ENCODE assay signal across 8 cellular contexts in genomic region chr18:49725809-49726514, GRCh38.
DNase-seq lines count a peak whose midpoint lies in the region; ATAC-seq and TF ChIP-seq lines count a peak whose summit lies in the region.

No MANE protein-coding gene starts in this region.

- RAD21 ChIA-PET in HCT116 (lab: Charles Lee; ENCODE audit: low non-redundant PET in 1 of 2, low total read pairs in 2 of 2, uncharacterized antibody in 2 of 2, unreplicated experiment in 2 of 2), result interaction anchor here in 1 of 2 experiments (0.6 kb wide), 1 partner anchor 23 kb away, joined by 3 read pairs; no protein-coding TSS in a partner anchor

- H3K36me3 ChIP-seq in HCT116 (ENCODE audit: control insufficient read depth in 1 of 2, insufficient read depth in 2 of 2, low read length in 2 of 2) (no peaks in the 10 kb centered on the region), Karpas-422 (ENCODE audit: insufficient read depth, low read length) (no peaks in the 10 kb centered on the region)

- H3K27ac ChIP-seq in HCT116 (ENCODE audit: low read depth, low read length) (peak overlapping the region; percentile 82), Karpas-422 (ENCODE audit: low read length) (no peak overlapping the region)

- no peaks in the 10 kb centered on the region for H3K27me3 ChIP-seq in HCT116 (ENCODE audit: insufficient read depth, low read length)
- H3K27me3 ChIP-seq in Karpas-422 (ENCODE audit: low read length), result no peaks in the 10 kb centered on the region

- H2AFZ ChIP-seq in HCT116 (ENCODE audit: low read depth, low read length, poor library complexity, severe bottlenecking), result peak overlapping the region; percentile 19
- H2AFZ ChIP-seq in Karpas-422 (ENCODE audit: low read length), result no peak overlapping the region

- no peaks in the 10 kb centered on the region for H3K9me3 ChIP-seq in HCT116 (ENCODE audit: control insufficient read depth in 1 of 2, insufficient read depth in 1 of 2, low read depth in 1 of 2, low read length in 2 of 2)
- H3K9me3 ChIP-seq in Karpas-422 (ENCODE audit: low read length), result no peaks in the 10 kb centered on the region

- in situ Hi-C loops in astrocyte of the cerebellum (cut with HindIII; ENCODE audit: low sequenced_read_pairs), result no loop called here

- H3K9me2 ChIP-seq in HCT116 (ENCODE audit: insufficient read depth), result no peaks in the 10 kb centered on the region
- H3K9me2 ChIP-seq in Karpas-422 (replicated peaks; ENCODE audit: insufficient read depth, low read length), result no peaks in the 10 kb centered on the region

- no peak for TF ChIP-seq RAD21 in HCT116 (IDR thresholded peaks at IDR 0.05; ENCODE audit: low read depth)

- H3K4me2 ChIP-seq in HCT116 (ENCODE audit: low read length), result peak overlapping the region; percentile 59
- H3K4me2 ChIP-seq in Karpas-422 (ENCODE audit: low read depth, low read length, poor library complexity, severe bottlenecking), result no peak overlapping the region

- POLR2A ChIA-PET in HCT116 (lab: Charles Lee), result interaction anchor here (0.8 to 1.7 kb wide), 4 partner anchors 19 to 102 kb away, joined by 3 to 4 read pairs (median 4); no protein-coding TSS in a partner anchor

- TSS peak; percentile 98 for BruUV-seq in HCT116 (replicated peaks; lab: Mats Ljungman, UMichigan)

- peaks cover 51 to 55% of the 10 kb centered on the region in 2 experiments for H3K4me1 ChIP-seq in HCT116 (ENCODE audit: control insufficient read depth in 1 of 2, insufficient read depth in 2 of 2, low read length in 2 of 2)
- H3K4me1 ChIP-seq in Karpas-422 (ENCODE audit: low read length), result no peaks in the 10 kb centered on the region

- H3K4me3 ChIP-seq in HCT116 (replicated peaks in 1 of 2; ENCODE audit: low read depth in 1 of 2, low read length in 2 of 2), result peak overlapping the region in 1 of 2 experiments; percentile 19; a peak in 1 of 4 replicates
- H3K4me3 ChIP-seq in astrocyte of the cerebellum (ENCODE audit: low read depth, low read length), result no peak overlapping the region
- no peak overlapping the region for H3K4me3 ChIP-seq in Karpas-422 (ENCODE audit: low read length)

- ATAC-seq in HCT116, result peak; percentile 88

- DNase-seq in HCT116 (ENCODE audit: low read depth, low spot score) (peak; percentile 91), astrocyte of the cerebellum (ENCODE audit: low read depth) (peak; percentile 99), iPS DF 4.7 (ENCODE audit: extremely low read depth, low spot score) (peak; percentile 71), smooth muscle cell of the brain vasculature (ENCODE audit: low read depth, low spot score) (peak; percentile 90), NCI-H774 (lab: John Stamatoyannopoulos, UW) (no peak), Karpas-422 (no peak), T-helper 9 cell (no peak)
- DNase-seq in activated CD4-positive, alpha-beta T cell treated with anti-CD3 and anti-CD28 coated beads for 4 hours, result no peak

- H4K20me1 ChIP-seq in HCT116 (ENCODE audit: insufficient read depth) (no peaks in the 10 kb centered on the region), Karpas-422 (ENCODE audit: insufficient read depth, low read depth, low read length) (no peaks in the 10 kb centered on the region)

- H3K79me2 ChIP-seq in HCT116 (ENCODE audit: insufficient read depth, low read length) (no peaks in the 10 kb centered on the region), Karpas-422 (ENCODE audit: low read length) (no peaks in the 10 kb centered on the region)

- no peak for TF ChIP-seq POLR2A in HCT116 (IDR thresholded peaks at IDR 0.05; ENCODE audit: borderline replicate concordance, extremely low read depth, insufficient read depth, insufficient read length)

- CTCF ChIA-PET in HCT116 (lab: Charles Lee), result interaction anchor here (0.6 to 3.1 kb wide), 10 partner anchors 11 to 630 kb away, joined by 3 to 20 read pairs (median 5); no protein-coding TSS in a partner anchor

- H3K9ac ChIP-seq in HCT116 (ENCODE audit: low read length), result peak overlapping the region; percentile 46
- no peak overlapping the region for H3K9ac ChIP-seq in Karpas-422 (ENCODE audit: low read length)

- intact Hi-C loops in HCT116 (cut with micrococcal nuclease), result loop anchor here (5.0 kb wide), 1 partner anchor 214 kb away; no protein-coding TSS in a partner anchor

- TF ChIP-seq CTCF in HCT116 (IDR thresholded peaks at IDR 0.05 in 2 of 3, conservative IDR thresholded peaks at IDR 0.05 in 1 of 3; ENCODE audit: borderline replicate concordance in 1 of 3, insufficient read depth in 1 of 3, low read depth in 2 of 3, low read length in 2 of 3) (peak in 1 of 3 experiments; percentile 26; a peak in 1 of 6 replicates), astrocyte of the cerebellum (IDR thresholded peaks at IDR 0.05; ENCODE audit: low read depth, low read length, missing control alignments) (no peak)

TF ChIP-seq in HCT116, 20 proteins besides CTCF, POLR2A, EP300 and RAD21:
- peak; percentile 82 for TF ChIP-seq POLR2AphosphoS5 (IDR thresholded peaks at IDR 0.05; ENCODE audit: low read depth, low read length)
- TF ChIP-seq ZNF274 (IDR thresholded peaks at IDR 0.05; ENCODE audit: low read depth, low read length), result no peak
- peak; percentile 7 for TF ChIP-seq YY1 (IDR thresholded peaks at IDR 0.05; ENCODE audit: extremely low read depth, insufficient replicate concordance, low read depth, low read length)

Comparison
In these comparisons a context has a peak if more than half of its experiments do, and no peak if none do; other contexts are left out.
1. DNase-seq: peak in HCT116 (single experiment), astrocyte of the cerebellum (single experiment), iPS DF 4.7 (single experiment) and smooth muscle cell of the brain vasculature (single experiment); none in NCI-H774 (single experiment), Karpas-422 (single experiment), T-helper 9 cell (single experiment) and activated CD4-positive, alpha-beta T cell treated with anti-CD3 and anti-CD28 coated beads for 4 hours (0 of 2).